22 cellular contexts compared by ENCODE assay signal in the genomic region with DNA sequence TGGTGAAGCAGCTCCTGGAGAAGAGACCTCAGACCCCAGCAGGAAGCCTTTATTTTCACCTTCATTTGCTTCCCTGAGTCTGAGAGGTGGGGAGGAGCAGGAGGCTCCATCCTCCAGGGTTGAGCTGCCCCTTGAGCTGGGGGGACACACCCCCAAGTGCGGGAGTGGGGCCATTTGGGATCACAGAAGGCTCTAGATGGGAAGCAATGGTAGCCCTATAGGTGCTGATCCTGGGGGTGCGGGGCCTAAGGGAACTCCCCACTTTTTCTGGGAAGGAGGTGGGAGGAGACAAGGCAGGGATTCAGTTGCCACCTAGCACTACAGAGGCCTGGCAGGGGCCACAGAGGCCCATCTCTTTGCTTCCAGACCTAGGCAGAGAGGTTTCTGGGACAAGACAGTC.
DNase-seq lines count a peak whose midpoint lies in the region; ATAC-seq and TF ChIP-seq lines count a peak whose summit lies in the region.
"Had no signal": no experiment of that assay in that cellular context is flagged by ENCODE, and none has a peak within 500 bp of the region (broad histone marks: within the 10 kb centered on the region; RNA-seq: fewer than 3 reads in every experiment).

No MANE protein-coding gene starts in this region.

- H3K4me1 ChIP-seq in body of pancreas: no peaks in the 10 kb centered on the region

- H3K36me3 ChIP-seq in WERI-Rb-1: no peaks in the 10 kb centered on the region
- H3K36me3 ChIP-seq in body of pancreas (replicated peaks in 1 of 2; ENCODE audit: insufficient read depth in 1 of 2, low read depth in 2 of 2): no peaks in the 10 kb centered on the region

- no peaks in the 10 kb centered on the region for H3K4me1 Mint-ChIP-seq in stimulated activated naive CD8-positive, alpha-beta T cell treated with anti-CD3 and anti-CD28 coated beads, Interleukin-15, amount 100 ng/mL, for 72 hours

- DNase-seq in stimulated activated naive CD8-positive, alpha-beta T cell treated with anti-CD3 and anti-CD28 coated beads, Interleukin-15, amount 100 ng/mL, for 72 hours: no peak
- no peak for DNase-seq in stimulated activated naive CD8-positive, alpha-beta T cell treated with anti-CD3 and anti-CD28 coated beads, Interleukin-15, Interleukin-2, amounts not matched to agents 100 U/mL and 50 U/mL, for 24 hours
- DNase-seq in WERI-Rb-1 (peak; percentile 0), left lobe of liver (ENCODE audit: low spot score) (peak; percentile 23), body of pancreas (no peak), SKM-1 (lab: John Stamatoyannopoulos, UW; ENCODE audit: unreplicated experiment) (no peak)
- DNase-seq: H9, Kasumi-1, NCI-H1105, NCI-H1436 treated with DMSO at 0.1 percent for 48 hours, NCI-H187 treated with DMSO at 0.1 percent for 48 hours, NCI-H2171 treated with DMSO at 0.1 percent for 48 hours, NCI-H446, NCI-H524 treated with DMSO at 0.1 percent for 48 hours, NCI-H774, SHP77 treated with DMSO at 0.1 percent for 48 hours had no signal

- H3K4me3 ChIP-seq in WERI-Rb-1 (ENCODE audit: low read depth, low read length): no peak overlapping the region
- H3K4me3 ChIP-seq in body of pancreas: no peak overlapping the region
- H3K4me3 ChIP-seq: K562 had no signal

- TF ChIP-seq CTCF in WERI-Rb-1 (IDR thresholded peaks at IDR 0.05; ENCODE audit: low read depth, low read length): no peak
- no peak for TF ChIP-seq CTCF in body of pancreas (IDR thresholded peaks at IDR 0.05)

- H3K9me3 Mint-ChIP-seq in stimulated activated naive CD8-positive, alpha-beta T cell treated with anti-CD3 and anti-CD28 coated beads, Interleukin-15, amount 100 ng/mL, for 72 hours: no peaks in the 10 kb centered on the region
- H3K9me3 Mint-ChIP-seq: CD4-positive, alpha-beta T cell; H9 had no signal

- TF ChIP-seq POLR2A in body of pancreas (IDR thresholded peaks at IDR 0.05): no peak

- peaks cover 61% of the 10 kb centered on the region for H3K27me3 Mint-ChIP-seq in stimulated activated naive CD8-positive, alpha-beta T cell treated with anti-CD3 and anti-CD28 coated beads, Interleukin-15, amount 100 ng/mL, for 72 hours

- no peak for ATAC-seq in stimulated activated naive CD8-positive, alpha-beta T cell treated with anti-CD3 and anti-CD28 coated beads, Interleukin-15, amount 100 ng/mL, for 72 hours
- ATAC-seq in stimulated activated naive CD8-positive, alpha-beta T cell treated with anti-CD3 and anti-CD28 coated beads, Interleukin-15, Interleukin-2, amounts not matched to agents 100 U/mL and 50 U/mL, for 24 hours: no peak
- no peak for ATAC-seq in left lobe of liver
- no peak for ATAC-seq in HG02798 (IDR thresholded peaks at IDR 0.05; ENCODE audit: poor library complexity, unreplicated experiment)
- ATAC-seq in body of pancreas: no peak
- no peak for ATAC-seq in HG02973 (IDR thresholded peaks at IDR 0.05; ENCODE audit: unreplicated experiment)
- ATAC-seq: Panc1 had no signal

- peaks cover 6% of the 10 kb centered on the region for H3K9me3 ChIP-seq in WERI-Rb-1 (ENCODE audit: severe bottlenecking)
- no peaks in the 10 kb centered on the region for H3K9me3 ChIP-seq in body of pancreas

- peak overlapping the region; percentile 46 to 65 for H3K4me3 Mint-ChIP-seq in stimulated activated naive CD8-positive, alpha-beta T cell treated with anti-CD3 and anti-CD28 coated beads, Interleukin-15, amount 100 ng/mL, for 72 hours
- H3K4me3 Mint-ChIP-seq: CD4-positive, alpha-beta T cell; H9 had no signal

- H3K27ac Mint-ChIP-seq in stimulated activated naive CD8-positive, alpha-beta T cell treated with anti-CD3 and anti-CD28 coated beads, Interleukin-15, amount 100 ng/mL, for 72 hours: peak overlapping the region; percentile 86 to 93
- H3K27ac Mint-ChIP-seq: CD4-positive, alpha-beta T cell had no signal

- 52 to 70% methylated on average over 2 of the region's 2 CpGs for WGBS in body of pancreas, 2 donors

- no peaks in the 10 kb centered on the region for H3K27me3 ChIP-seq in WERI-Rb-1 (ENCODE audit: insufficient read depth, low read depth, severe bottlenecking)
- no peaks in the 10 kb centered on the region for H3K27me3 ChIP-seq in body of pancreas

- intact Hi-C loops in body of pancreas (cut with DNase I): no loop called here

- H3K27ac ChIP-seq in WERI-Rb-1: no peak overlapping the region
- H3K27ac ChIP-seq in body of pancreas: no peak overlapping the region
- H3K27ac ChIP-seq: HL-60 had no signal

Comparison
In these comparisons a context has a peak if more than half of its experiments do, and no peak if none do; other contexts are left out.
1. DNase-seq: peak in WERI-Rb-1 (single experiment) and left lobe of liver (single experiment); none in stimulated activated naive CD8-positive, alpha-beta T cell treated with anti-CD3 and anti-CD28 coated beads, Interleukin-15, amount 100 ng/mL, for 72 hours (0 of 2), stimulated activated naive CD8-positive, alpha-beta T cell treated with anti-CD3 and anti-CD28 coated beads, Interleukin-15, Interleukin-2, amounts not matched to agents 100 U/mL and 50 U/mL, for 24 hours (single experiment), body of pancreas (0 of 4) and SKM-1 (single experiment).